In the genomic region with DNA sequence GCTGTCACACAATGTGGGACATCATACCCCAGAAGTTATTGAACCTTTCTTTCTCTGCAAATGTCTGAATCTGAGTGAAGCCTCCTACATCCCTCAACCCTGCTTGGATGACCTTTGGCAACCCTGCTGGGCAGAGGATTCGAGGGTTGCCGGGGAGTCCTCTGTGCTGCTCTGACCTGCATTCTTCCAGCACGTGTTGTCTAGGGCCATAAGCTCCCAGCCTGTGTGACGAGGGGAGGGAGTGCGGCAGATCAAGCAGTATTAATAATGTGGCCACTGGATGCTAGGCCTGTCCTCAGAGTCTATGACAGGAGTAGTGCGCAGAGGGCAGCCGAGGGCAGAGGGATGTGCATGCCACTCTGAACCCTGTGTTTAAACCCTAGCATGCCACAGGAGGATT, we compare ENCODE assay signal across 15 cellular contexts.
"Had no signal": no experiment of that assay in that cellular context is flagged by ENCODE, and none has a peak within 500 bp of the region (broad histone marks: within the 10 kb centered on the region; RNA-seq: fewer than 3 reads in every experiment).

No MANE protein-coding gene starts in this region.

- H3K4me1 Mint-ChIP-seq: T-helper 17 cell had no signal

- H3K9me3 Mint-ChIP-seq: activated naive CD8-positive, alpha-beta T cell treated with anti-CD3 and anti-CD28 coated beads, Interleukin-2, amount 10 ng/mL, durations not matched to agents 7 days and 5 days; activated T-cell treated with anti-CD3 and anti-CD28 coated beads, Interleukin-2, amount 50 U/mL, for 72 hours; central memory CD8-positive, alpha-beta T cell; effector memory CD8-positive, alpha-beta T cell; natural killer cell treated with Interleukin-12 subunit alpha and Interleukin-12 subunit beta and Interleukin-15 and Interleukin-18, amount 100 ng/mL, for 72 hours; stimulated activated naive CD8-positive, alpha-beta T cell treated with anti-CD3 and anti-CD28 coated beads, Interleukin-15, amount 100 ng/mL, for 72 hours had no signal

- H3K36me3 Mint-ChIP-seq: activated naive CD8-positive, alpha-beta T cell treated with anti-CD3 and anti-CD28 coated beads, Interleukin-2, amount 10 ng/mL, durations not matched to agents 7 days and 5 days; natural killer cell treated with Interleukin-12 subunit alpha and Interleukin-12 subunit beta and Interleukin-15 and Interleukin-18, amount 100 ng/mL, for 72 hours had no signal

- FAIRE-seq: TTC549 had no signal

- ATAC-seq: activated CD4-positive, CD25-positive, alpha-beta regulatory T cell treated with anti-CD3 and anti-CD28 coated beads, Interleukin-2, amount 50 U/mL, for 24 hours; activated T-cell treated with anti-CD3 and anti-CD28 coated beads, Interleukin-2, amount 50 U/mL, for 72 hours; effector memory CD8-positive, alpha-beta T cell; left colon; natural killer cell treated with Interleukin-12 subunit alpha and Interleukin-12 subunit beta and Interleukin-15 and Interleukin-18, amount 100 ng/mL, for 72 hours; stimulated activated naive CD8-positive, alpha-beta T cell treated with anti-CD3 and anti-CD28 coated beads, Interleukin-15, amount 100 ng/mL, for 72 hours; T-helper 17 cell had no signal

- H3K27me3 ChIP-seq: ovary, thyroid gland, vagina had no signal

- H3K27me3 Mint-ChIP-seq: natural killer cell treated with Interleukin-12 subunit alpha and Interleukin-12 subunit beta and Interleukin-15 and Interleukin-18, amount 100 ng/mL, for 72 hours had no signal

- H3K4me3 Mint-ChIP-seq: activated naive CD8-positive, alpha-beta T cell treated with anti-CD3 and anti-CD28 coated beads, Interleukin-2, amount 10 ng/mL, durations not matched to agents 7 days and 5 days; activated T-cell treated with anti-CD3 and anti-CD28 coated beads, Interleukin-2, amount 50 U/mL, for 72 hours; central memory CD8-positive, alpha-beta T cell; effector memory CD8-positive, alpha-beta T cell; natural killer cell treated with Interleukin-12 subunit alpha and Interleukin-12 subunit beta and Interleukin-15 and Interleukin-18, amount 100 ng/mL, for 72 hours; stimulated activated naive CD8-positive, alpha-beta T cell treated with anti-CD3 and anti-CD28 coated beads, Interleukin-15, amount 100 ng/mL, for 72 hours; T-helper 17 cell had no signal

- H3K9me3 ChIP-seq: ovary, thyroid gland, vagina had no signal

- H3K4me3 ChIP-seq: ovary, skin epidermis, thyroid gland, vagina had no signal

- H3K27ac ChIP-seq: ovary, skin epidermis, thyroid gland, vagina had no signal

- H3K27ac Mint-ChIP-seq: activated naive CD8-positive, alpha-beta T cell treated with anti-CD3 and anti-CD28 coated beads, Interleukin-2, amount 10 ng/mL, durations not matched to agents 7 days and 5 days; activated T-cell treated with anti-CD3 and anti-CD28 coated beads, Interleukin-2, amount 50 U/mL, for 72 hours; natural killer cell treated with Interleukin-12 subunit alpha and Interleukin-12 subunit beta and Interleukin-15 and Interleukin-18, amount 100 ng/mL, for 72 hours; T-helper 17 cell had no signal

- DNase-seq: activated naive CD8-positive, alpha-beta T cell treated with anti-CD3 and anti-CD28 coated beads, Interleukin-2, amount 10 ng/mL, durations not matched to agents 7 days and 5 days; activated T-cell treated with anti-CD3 and anti-CD28 coated beads, Interleukin-2, amount 50 U/mL, for 72 hours; effector memory CD8-positive, alpha-beta T cell; left colon; ovary; stimulated activated CD4-positive, alpha-beta T cell treated with anti-CD3 and anti-CD28 coated beads, Interleukin-4, amount 100 ng/mL, for 4 hours; stimulated activated naive CD8-positive, alpha-beta T cell treated with anti-CD3 and anti-CD28 coated beads, Interleukin-15, amount 100 ng/mL, for 72 hours; T-helper 17 cell; thyroid gland had no signal

- H3K36me3 ChIP-seq: ovary, thyroid gland, vagina had no signal
